Comparison of ENCODE assay signal across 1 cellular context in the genomic region with DNA sequence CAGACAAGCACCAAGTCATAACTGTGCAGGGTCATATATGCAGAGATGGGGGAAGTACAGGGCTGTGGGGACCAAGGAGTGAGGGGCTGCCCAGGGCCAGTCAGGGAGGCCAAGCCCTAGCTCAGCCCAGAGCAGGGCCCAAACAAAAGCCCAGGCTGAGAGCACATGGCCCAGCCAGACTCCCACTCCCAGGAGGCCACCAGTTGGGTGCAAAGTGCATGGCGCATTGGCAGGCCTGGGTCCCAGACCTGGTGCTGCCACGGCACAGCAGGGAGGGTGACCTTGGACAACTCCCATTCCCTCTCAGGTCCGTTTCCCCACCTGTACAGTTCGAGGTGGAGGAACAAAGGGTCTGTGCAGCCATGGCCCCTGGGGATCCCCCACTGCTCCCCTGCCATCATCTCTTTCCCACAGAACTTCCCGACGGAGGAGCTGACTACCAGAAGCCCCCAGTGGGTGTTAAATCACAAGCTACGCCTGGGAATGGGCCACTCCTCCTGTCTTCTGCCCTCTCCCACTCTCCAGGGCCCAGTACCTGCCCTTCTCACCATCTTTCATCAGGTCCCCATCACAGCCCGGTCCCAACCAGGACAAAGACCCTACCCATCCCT.
A peak's percentile ranks its signal among the peaks of the same experiment; 100 is the strongest.
TF ChIP-seq lines count a peak whose summit lies in the region.

No MANE protein-coding gene starts in this region.

TF ChIP-seq in HepG2, 621 proteins besides CTCF, POLR2A, EP300 and RAD21 (continued from another document):
- 0 out of 2 replicates have a peak, but pooled peaks have one; percentile 35 for TF ChIP-seq LRRFIP1 (CRISPR knock-in tag; conservative IDR thresholded peaks at IDR 0.05)
- TF ChIP-seq, protein P1, sequence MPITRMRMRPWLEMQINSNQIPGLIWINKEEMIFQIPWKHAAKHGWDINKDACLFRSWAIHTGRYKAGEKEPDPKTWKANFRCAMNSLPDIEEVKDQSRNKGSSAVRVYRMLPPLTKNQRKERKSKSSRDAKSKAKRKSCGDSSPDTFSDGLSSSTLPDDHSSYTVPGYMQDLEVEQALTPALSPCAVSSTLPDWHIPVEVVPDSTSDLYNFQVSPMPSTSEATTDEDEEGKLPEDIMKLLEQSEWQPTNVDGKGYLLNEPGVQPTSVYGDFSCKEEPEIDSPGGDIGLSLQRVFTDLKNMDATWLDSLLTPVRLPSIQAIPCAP (CRISPR knock-in tag; IDR thresholded peaks at IDR 0.05; ENCODE audit: low read depth) = no peak
- peak; percentile 66; the same call in 1 of the 2 replicates for TF ChIP-seq PRDM10 (CRISPR knock-in tag; IDR thresholded peaks at IDR 0.05; ENCODE audit: low read depth)
- TF ChIP-seq RFX5 (IDR thresholded peaks at IDR 0.05; ENCODE audit: low read depth, low read length) = no peak
- 0 out of 2 replicates have a peak, but pooled peaks have one; percentile 76 for TF ChIP-seq HES4 (CRISPR knock-in tag; IDR thresholded peaks at IDR 0.05; ENCODE audit: borderline replicate concordance)
- TF ChIP-seq THAP11 (CRISPR knock-in tag; IDR thresholded peaks at IDR 0.05) = peak; percentile 80
- 0 out of 2 replicates have a peak, but pooled peaks have one; percentile 9 for TF ChIP-seq ZNF572 (CRISPR knock-in tag; IDR thresholded peaks at IDR 0.05)
- peak; percentile 93 for TF ChIP-seq ZNF224 (CRISPR knock-in tag; IDR thresholded peaks at IDR 0.05)
- TF ChIP-seq MXD3 (CRISPR knock-in tag; IDR thresholded peaks at IDR 0.05) = peak; percentile 87
- peak; percentile 84 for TF ChIP-seq DR1 (CRISPR knock-in tag; IDR thresholded peaks at IDR 0.05)
- TF ChIP-seq NONO (IDR thresholded peaks at IDR 0.05) = no peak
- TF ChIP-seq NONO (CRISPR knock-in tag; conservative IDR thresholded peaks at IDR 0.05) = no peak; the same call in none of the 2 replicates
TF ChIP-seq in HepG2: peak in this region for 289.
